In genomic region chr19:45505996-45506245, GRCh38 we compare ENCODE assay signal across 8 cellular contexts. TPM values are rescaled to one million over a fixed set of nuclear protein-coding genes. Genes with fewer than 3 reads are reported as not detected.
A peak's percentile ranks its signal among the peaks of the same experiment; 100 is the strongest.
DNase-seq lines count a peak whose midpoint lies in the region; ATAC-seq, FAIRE-seq and TF ChIP-seq lines count a peak whose summit lies in the region.

No MANE protein-coding gene starts in this region.

- no peak for TF ChIP-seq RAD21 in GM12878 (IDR thresholded peaks at IDR 0.05; ENCODE audit: insufficient read depth, low read depth, low read length)

- peaks cover 44% of the 10 kb centered on the region for H3K79me2 ChIP-seq in GM12878 (ENCODE audit: control insufficient read depth, insufficient read depth, low read length)

- BruUV-seq in GM12878 (replicated peaks; lab: Mats Ljungman, UMichigan), result TSS peak; percentile 54

- peak overlapping the region; percentile 74 for H2AFZ ChIP-seq in GM12878 (ENCODE audit: control insufficient read depth, low read depth, low read length)

- TF ChIP-seq CTCF in GM12878 (IDR thresholded peaks at IDR 0.05 in 2 of 3, conservative IDR thresholded peaks at IDR 0.05 in 1 of 3; ENCODE audit: control insufficient read depth in 2 of 3, extremely low read depth in 1 of 3, insufficient read depth in 1 of 3, low read depth in 3 of 3, low read length in 3 of 3), result no peak
- TF ChIP-seq CTCF in lower lobe of right lung (IDR thresholded peaks at IDR 0.05), result no peak
- no peak for TF ChIP-seq CTCF in transverse colon (IDR thresholded peaks at IDR 0.05)

- SMC1A ChIA-PET in GM12878 (lab: Charles Lee; ENCODE audit: uncharacterized antibody, unreplicated experiment), result interaction anchor here (1.0 to 1.5 kb wide), 4 partner anchors 15 to 28 kb away, joined by 3 to 4 read pairs (median 4); no protein-coding TSS in a partner anchor

- H4K20me1 ChIP-seq in GM12878 (ENCODE audit: control insufficient read depth, insufficient read depth), result no peaks in the 10 kb centered on the region

- H3K4me2 ChIP-seq in GM12878 (ENCODE audit: control insufficient read depth, insufficient read depth), result peak overlapping the region; percentile 90

- in situ Hi-C loops in GM12878 (cut with MboI) (no loop called here), transverse colon (cut with MboI; ENCODE audit: low pct_ligation_motif_present in 1 of 4, low pct_unique_long_range_greater_than_20kb in 1 of 4, low sequenced_read_pairs in 3 of 4) (no loop called here)

- FAIRE-seq in GM12878 (lab: Jason Lieb, UNC), result no peak

- H3K36me3 ChIP-seq in GM12878 (ENCODE audit: control insufficient read depth in 2 of 2, insufficient read depth in 2 of 2, low read length in 1 of 2) (no peaks in the 10 kb centered on the region), lower lobe of right lung (peaks cover 6% of the 10 kb centered on the region), transverse colon (no peaks in the 10 kb centered on the region)

- H3K4me3 Mint-ChIP-seq in activated naive CD4-positive, alpha-beta T cell treated with anti-CD3 and anti-CD28 coated beads, Interleukin-2, amount 10 ng/mL, durations not matched to agents 7 days and 5 days, result peak overlapping the region; percentile 89

- no peaks in the 10 kb centered on the region for H3K27me3 Mint-ChIP-seq in activated naive CD4-positive, alpha-beta T cell treated with anti-CD3 and anti-CD28 coated beads, Interleukin-2, amount 10 ng/mL, durations not matched to agents 7 days and 5 days

- peak overlapping the region; percentile 98 for H3K9ac ChIP-seq in GM12878 (ENCODE audit: control insufficient read depth, insufficient read depth, low read length)

- no peak for DNase-seq in activated naive CD4-positive, alpha-beta T cell treated with anti-CD3 and anti-CD28 coated beads, Interleukin-2, amount 10 ng/mL, durations not matched to agents 7 days and 5 days
- no peak for DNase-seq in activated naive CD4-positive, alpha-beta T cell treated with Interleukin-2 at 50 U/mL for 16 hours
- DNase-seq in GM12878 (ENCODE audit: low read depth, low spot score) (no peak), lower lobe of right lung (no peak), transverse colon (no peak), retina (no peak), kidney tubule cell (ENCODE audit: low spot score) (no peak), GDM1 (lab: John Stamatoyannopoulos, UW) (no peak)

- no peaks in the 10 kb centered on the region; the same call in 2 of the 3 replicates for H3K9me3 ChIP-seq in GM12878 (replicated peaks; ENCODE audit: control insufficient read depth, insufficient read depth, low read length)
- H3K9me3 ChIP-seq in lower lobe of right lung, result no peaks in the 10 kb centered on the region
- H3K9me3 ChIP-seq in transverse colon, result no peaks in the 10 kb centered on the region

- no peak for ATAC-seq in GM12878
- ATAC-seq in lower lobe of right lung, result no peak

- peaks cover 12% of the 10 kb centered on the region for H3K36me3 Mint-ChIP-seq in activated naive CD4-positive, alpha-beta T cell treated with anti-CD3 and anti-CD28 coated beads, Interleukin-2, amount 10 ng/mL, durations not matched to agents 7 days and 5 days

- peak overlapping the region; percentile 86 for H3K27ac Mint-ChIP-seq in activated naive CD4-positive, alpha-beta T cell treated with anti-CD3 and anti-CD28 coated beads, Interleukin-2, amount 10 ng/mL, durations not matched to agents 7 days and 5 days

- CTCF ChIA-PET in activated naive CD4-positive, alpha-beta T cell treated with anti-CD3 and anti-CD28 coated beads, Interleukin-2, amount 10 ng/mL, durations not matched to agents 7 days and 5 days (lab: Charles Lee), result interaction anchor here (0.7 to 2.0 kb wide), 4 partner anchors 11 to 187 kb away, joined by 3 to 9 read pairs (median 4); partner anchors contain the start of gene QPCTL
- CTCF ChIA-PET in GM12878 (lab: Yijun Ruan, JAX), result interaction anchor here (0.7 to 3.9 kb wide), 12 partner anchors 9 to 187 kb away, joined by 3 to 28 read pairs (median 5); partner anchors contain the start of genes EML2, ERCC1, FOSB and QPCTL

- POLR2A ChIA-PET in GM12878 (lab: Charles Lee), result interaction anchor here (0.6 to 1.5 kb wide), 9 partner anchors 9 to 263 kb away, joined by 3 to 7 read pairs (median 4); partner anchors contain the start of genes OPA3 and RTN2

- H3K4me1 Mint-ChIP-seq in activated naive CD4-positive, alpha-beta T cell treated with anti-CD3 and anti-CD28 coated beads, Interleukin-2, amount 10 ng/mL, durations not matched to agents 7 days and 5 days, result peaks cover 37% of the 10 kb centered on the region

- 0% methylated on average over 1 of the region's 5 CpGs for WGBS in GM12878 (ENCODE audit: insufficient coverage, insufficient replicate concordance, low lambda C conversion rate, missing lambda C conversion rate)
- 51% methylated on average over 5 of the region's 5 CpGs; no CpG with 5 or more reads in 1 of the 2 donors for WGBS in transverse colon (ENCODE audit: low coverage in 1 of 2), 2 donors

- H3K27ac ChIP-seq in GM12878 (ENCODE audit: control insufficient read depth, insufficient read depth), result peak overlapping the region; percentile 98
- H3K27ac ChIP-seq in lower lobe of right lung, result peak overlapping the region; percentile 91
- H3K27ac ChIP-seq in transverse colon, result peak overlapping the region; percentile 98 to 100 (median 99)

- H3K4me1 ChIP-seq in GM12878 (ENCODE audit: control insufficient read depth, insufficient read depth, low read length) (peaks cover 21% of the 10 kb centered on the region), lower lobe of right lung (peaks cover 18% of the 10 kb centered on the region), transverse colon (peaks cover 11 to 24% (median 22%) of the 10 kb centered on the region in 4 donors)

- H3K4me3 ChIP-seq in GM12878, result peak overlapping the region; percentile 99
- peak overlapping the region; percentile 100 for H3K4me3 ChIP-seq in lower lobe of right lung
- H3K4me3 ChIP-seq in transverse colon, result peak overlapping the region in 3 of 4 donors; percentile 93 to 99 (median 95)

- TF ChIP-seq POLR2A in GM12878 (IDR thresholded peaks at IDR 0.05; ENCODE audit: low read depth, low read length) (no peak), transverse colon (IDR thresholded peaks at IDR 0.05) (no peak)

- RAD21 ChIA-PET in GM12878 (lab: Charles Lee; ENCODE audit: unreplicated experiment), result interaction anchor here (0.8 to 2.1 kb wide), 5 partner anchors 10 to 135 kb away, joined by 3 to 8 read pairs (median 3); no protein-coding TSS in a partner anchor

- TF ChIP-seq EP300 in GM12878 (IDR thresholded peaks at IDR 0.05; ENCODE audit: borderline replicate concordance in 1 of 2, control insufficient read depth in 1 of 2, low read depth in 2 of 2, low read length in 2 of 2) (no peak), transverse colon (IDR thresholded peaks at IDR 0.05; ENCODE audit: low read depth) (no peak)

- intact Hi-C loops in GM12878 (cut with micrococcal nuclease; ENCODE audit: unreplicated experiment), result loop anchor here (5.0 kb wide), 1 partner anchor 136 kb away; no protein-coding TSS in a partner anchor
- intact Hi-C loops in lower lobe of right lung (cut with DNase I), result no loop called here
- intact Hi-C loops in transverse colon (cut with DNase I; ENCODE audit: low total_unique reads), result no loop called here

- H3K27me3 ChIP-seq in GM12878 (replicated peaks in 1 of 2; ENCODE audit: control insufficient read depth in 2 of 2, insufficient read depth in 2 of 2, low read length in 1 of 2) (no peaks in the 10 kb centered on the region), lower lobe of right lung (ENCODE audit: low read depth) (no peaks in the 10 kb centered on the region), transverse colon (no peaks in the 10 kb centered on the region)

- H3K9me3 Mint-ChIP-seq in activated naive CD4-positive, alpha-beta T cell treated with anti-CD3 and anti-CD28 coated beads, Interleukin-2, amount 10 ng/mL, durations not matched to agents 7 days and 5 days, result no peaks in the 10 kb centered on the region

RNA-seq across cellular contexts. Expression of gene VASP, which starts 1.4 kb away (rescaled TPM):
- total RNA-seq in GM12878 (2013; cell fraction: nucleolus; rRNA removed), result 67.3 and 71.5 TPM in 2 replicates
- total RNA-seq in GM12878 (2014; rRNA removed), result 220 and 298 TPM in 2 replicates
- total RNA-seq in GM12878 (2014; rRNA removed; fragmentation: Illumina TruSeq; extraction: Trizol), result 84.2 and 95.6 TPM in 2 replicates
- 217 and 228 TPM in 2 replicates for total RNA-seq in GM12878 (2021)
- 35.0 TPM for polyA plus RNA-seq in GM12878 (2011; ENCODE audit: low read depth)
- polyA plus RNA-seq in GM12878 (2011; rRNA removed), result 59.1 and 74.0 TPM in 2 replicates
- 87.1 and 124 TPM in 2 replicates for polyA plus RNA-seq in GM12878 (2011; cell fraction: cytosol; rRNA removed)
- 95.6 and 133 TPM in 2 replicates for polyA plus RNA-seq in GM12878 (2011; cell fraction: nucleus; rRNA removed)
- polyA plus RNA-seq in GM12878 (2012), result 73.2 and 77.3 TPM in 2 replicates
- polyA plus RNA-seq in GM12878 (2014; fragmentation: Illumina TruSeq; extraction: Trizol), result 98.4 and 139 TPM in 2 replicates
- 10 to 100 TPM; 19.5 to 27.5 TPM for polyA plus RNA-seq in GM12878 (2014; fragmentation: Nextera tagmentation; extraction: Ambion mirVana)
- polyA plus RNA-seq in GM12878 (2014; rRNA removed), result 188 and 276 TPM in 2 replicates
- polyA plus RNA-seq in GM12878 (2016; fragmentation: Nextera tagmentation; extraction: Ambion mirVana), result 10 to 100 TPM; 39.8 to 50.4 TPM
- polyA minus RNA-seq in GM12878 (2011; rRNA and poly(A)+ RNA removed), result 43.7 and 84.4 TPM in 2 replicates
- polyA minus RNA-seq in GM12878 (2011; cell fraction: cytosol; rRNA and poly(A)+ RNA removed), result 58.4 and 68.9 TPM in 2 replicates
- polyA minus RNA-seq in GM12878 (2011; cell fraction: nucleus; rRNA and poly(A)+ RNA removed), result 42.8 and 79.8 TPM in 2 replicates
- total RNA-seq in lower lobe of right lung, result 190 TPM
- total RNA-seq in transverse colon, result 100 to 1,000 TPM; 167 to 465 (median 204) TPM

RNA-seq across cellular contexts. Expression of gene PPM1N, which starts 7.7 kb away (rescaled TPM):
- 2.0 and 2.5 TPM in 2 replicates for total RNA-seq in GM12878 (2013; cell fraction: nucleolus; rRNA removed)
- total RNA-seq in GM12878 (2014; rRNA removed) (3.4 and 4.1 TPM in 2 replicates), GM12878 (2014; rRNA removed; fragmentation: Illumina TruSeq; extraction: Trizol) (2.9 and 4.0 TPM in 2 replicates), GM12878 (2021) (3.5 and 4.1 TPM in 2 replicates), lower lobe of right lung (1.8 TPM), transverse colon (1 to 10 TPM in 2 of 4 donors, under 1 TPM in 1, not detected in 1; 1.00 to 4.3 (median 1.4) TPM)
- 3.8 TPM for polyA plus RNA-seq in GM12878 (2011; ENCODE audit: low read depth)
- polyA plus RNA-seq in GM12878 (2011; rRNA removed) (1.6 and 1.7 TPM in 2 replicates), GM12878 (2014; fragmentation: Illumina TruSeq; extraction: Trizol) (3.6 and 5.4 TPM in 2 replicates), GM12878 (2014; fragmentation: Nextera tagmentation; extraction: Ambion mirVana) (1 to 10 TPM; 4.6 to 4.7 TPM), GM12878 (2014; rRNA removed) (5.3 and 5.4 TPM in 2 replicates), GM12878 (2016; fragmentation: Nextera tagmentation; extraction: Ambion mirVana) (1 to 10 TPM; 2.6 to 3.2 TPM)
- 1.5 and 3.1 TPM in 2 replicates for polyA plus RNA-seq in GM12878 (2011; cell fraction: cytosol; rRNA removed)
- polyA plus RNA-seq in GM12878 (2011; cell fraction: nucleus; rRNA removed), result 1.8 and 2.5 TPM in 2 replicates
- polyA plus RNA-seq in GM12878 (2012), result 3.9 and 4.9 TPM in 2 replicates
- polyA minus RNA-seq in GM12878 (2011; rRNA and poly(A)+ RNA removed), result 1.1 TPM in 1 of 2 replicates, not detected in the other
- not detected in 2 replicates for polyA minus RNA-seq in GM12878 (2011; cell fraction: cytosol; rRNA and poly(A)+ RNA removed)
- 0.24 and 0.86 TPM in 2 replicates for polyA minus RNA-seq in GM12878 (2011; cell fraction: nucleus; rRNA and poly(A)+ RNA removed)

RNA-seq across cellular contexts. Expression of gene RTN2, which starts 9.1 kb away (rescaled TPM):
- total RNA-seq in GM12878 (2013; cell fraction: nucleolus; rRNA removed), result 6.8 and 7.8 TPM in 2 replicates
- total RNA-seq in GM12878 (2014; rRNA removed) (4.0 and 5.2 TPM in 2 replicates), GM12878 (2014; rRNA removed; fragmentation: Illumina TruSeq; extraction: Trizol) (3.4 and 4.2 TPM in 2 replicates), GM12878 (2021) (9.7 and 11.6 TPM in 2 replicates), lower lobe of right lung (16.2 TPM), transverse colon (10 to 100 TPM in 1 of 4 donors, 1 to 10 TPM in 1, not detected in 2; 5.7 to 13.5 TPM)
- 20.8 TPM for polyA plus RNA-seq in GM12878 (2011; ENCODE audit: low read depth)
- polyA plus RNA-seq in GM12878 (2011; rRNA removed) (1.1 and 2.6 TPM in 2 replicates), GM12878 (2014; fragmentation: Illumina TruSeq; extraction: Trizol) (5.5 and 5.9 TPM in 2 replicates), GM12878 (2014; fragmentation: Nextera tagmentation; extraction: Ambion mirVana) (under 1 TPM; 0.32 to 0.42 TPM), GM12878 (2014; rRNA removed) (10.3 and 11.0 TPM in 2 replicates), GM12878 (2016; fragmentation: Nextera tagmentation; extraction: Ambion mirVana) (1 to 10 TPM; 4.8 to 4.9 TPM)
- 4.2 and 4.4 TPM in 2 replicates for polyA plus RNA-seq in GM12878 (2011; cell fraction: cytosol; rRNA removed)
- polyA plus RNA-seq in GM12878 (2011; cell fraction: nucleus; rRNA removed), result 3.1 and 4.2 TPM in 2 replicates
- 18.2 and 18.6 TPM in 2 replicates for polyA plus RNA-seq in GM12878 (2012)
- 2.0 and 2.3 TPM in 2 replicates for polyA minus RNA-seq in GM12878 (2011; rRNA and poly(A)+ RNA removed)
- polyA minus RNA-seq in GM12878 (2011; cell fraction: cytosol; rRNA and poly(A)+ RNA removed), result 1.7 and 1.8 TPM in 2 replicates
- polyA minus RNA-seq in GM12878 (2011; cell fraction: nucleus; rRNA and poly(A)+ RNA removed), result 1.8 and 2.8 TPM in 2 replicates

RNA-seq across cellular contexts. Expression of gene FOSB, which starts 38.1 kb away (rescaled TPM):
- 2.5 and 2.8 TPM in 2 replicates for total RNA-seq in GM12878 (2013; cell fraction: nucleolus; rRNA removed)
- total RNA-seq in GM12878 (2014; rRNA removed), result 0.11 and 0.44 TPM in 2 replicates
- 0.14 and 0.31 TPM in 2 replicates for total RNA-seq in GM12878 (2014; rRNA removed; fragmentation: Illumina TruSeq; extraction: Trizol)
- 0.56 and 0.69 TPM in 2 replicates for total RNA-seq in GM12878 (2021)
- 0.52 TPM for polyA plus RNA-seq in GM12878 (2011; ENCODE audit: low read depth)
- polyA plus RNA-seq in GM12878 (2011; rRNA removed), result 0.13 and 0.20 TPM in 2 replicates
- polyA plus RNA-seq in GM12878 (2011; cell fraction: cytosol; rRNA removed), result 0.25 and 0.34 TPM in 2 replicates
- 1.6 and 1.8 TPM in 2 replicates for polyA plus RNA-seq in GM12878 (2011; cell fraction: nucleus; rRNA removed)
- 0.83 and 1.1 TPM in 2 replicates for polyA plus RNA-seq in GM12878 (2012)
- 0.28 and 0.35 TPM in 2 replicates for polyA plus RNA-seq in GM12878 (2014; fragmentation: Illumina TruSeq; extraction: Trizol)
- polyA plus RNA-seq in GM12878 (2014; fragmentation: Nextera tagmentation; extraction: Ambion mirVana), result under 1 TPM; 0.06 to 0.07 TPM
- polyA plus RNA-seq in GM12878 (2014; rRNA removed), result 0.24 and 0.34 TPM in 2 replicates
- polyA plus RNA-seq in GM12878 (2016; fragmentation: Nextera tagmentation; extraction: Ambion mirVana), result under 1 TPM; 0.29 to 0.45 TPM
- polyA minus RNA-seq in GM12878 (2011; rRNA and poly(A)+ RNA removed), result 1.8 and 2.5 TPM in 2 replicates
- polyA minus RNA-seq in GM12878 (2011; cell fraction: cytosol; rRNA and poly(A)+ RNA removed), result not detected in 2 replicates
- 3.9 and 7.5 TPM in 2 replicates for polyA minus RNA-seq in GM12878 (2011; cell fraction: nucleus; rRNA and poly(A)+ RNA removed)
- total RNA-seq in lower lobe of right lung, result 18.0 TPM
- total RNA-seq in transverse colon, result 10 to 100 TPM; 14.5 to 64.7 (median 25.6) TPM
